Comparison of ENCODE assay signal across 8 cellular contexts in the genomic region with DNA sequence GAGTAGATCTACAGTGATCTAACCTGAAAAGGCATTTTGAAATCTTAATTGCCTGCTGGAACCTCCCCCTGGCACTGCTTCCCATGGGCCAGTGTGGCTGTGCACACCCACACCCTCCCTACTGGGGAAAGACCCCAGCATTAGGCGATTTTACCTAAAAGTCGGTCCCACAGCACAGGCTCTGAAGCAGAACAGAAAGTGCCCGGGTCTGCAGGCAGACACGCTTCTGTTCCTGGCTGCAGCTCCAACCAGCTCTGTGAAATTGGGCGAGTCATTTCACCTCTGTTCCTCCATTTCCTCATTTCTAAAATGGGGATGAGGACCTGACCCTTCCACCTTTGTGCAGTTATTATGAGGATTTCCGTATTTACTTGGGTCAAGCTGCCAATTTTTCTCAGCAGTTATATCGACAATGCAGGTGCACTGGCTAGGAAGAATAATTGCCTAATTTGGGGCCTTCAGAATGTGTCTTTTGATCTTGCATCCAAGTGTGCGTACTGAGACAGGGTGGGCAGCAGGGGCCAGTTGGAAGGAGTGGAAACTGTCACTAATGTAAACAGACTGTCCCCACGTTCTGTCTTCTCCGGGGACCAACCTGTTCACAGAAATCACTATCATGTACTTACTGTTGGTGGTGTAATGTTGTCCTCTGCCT. TPM values are rescaled to one million over a fixed set of nuclear protein-coding genes. Genes with fewer than 3 reads are reported as not detected.
DNase-seq lines count a peak whose midpoint lies in the region; ATAC-seq, FAIRE-seq and TF ChIP-seq lines count a peak whose summit lies in the region.

No MANE protein-coding gene starts in this region.

- H3K36me3 ChIP-seq in heart left ventricle (no peaks in the 10 kb centered on the region), left lung (no peaks in the 10 kb centered on the region), upper lobe of left lung (no peaks in the 10 kb centered on the region)

- 43 to 59% (median 53%) methylated on average over 10 of the region's 10 CpGs for WGBS in heart left ventricle, 4 donors
- 20 to 22% methylated on average over 8 to 10 of the region's 10 CpGs for WGBS in upper lobe of left lung, 2 donors

- H3K27ac ChIP-seq in heart left ventricle (peak overlapping the region; percentile 20 to 100 (median 99)), left lung (peak overlapping the region; percentile 78 to 100), upper lobe of left lung (peak overlapping the region; percentile 79 to 100 (median 97))

- ATAC-seq in heart left ventricle: no peak
- no peak for ATAC-seq in left cardiac atrium
- ATAC-seq in left lung: peak; percentile 2
- peak in 1 of 2 donors; percentile 1 for ATAC-seq in upper lobe of left lung (ENCODE audit: low FRiP score in 2 of 2)
- ATAC-seq in HG03097 (IDR thresholded peaks at IDR 0.05; ENCODE audit: low FRiP score, unreplicated experiment): no peak

- intact Hi-C loops in heart left ventricle (cut with DNase I): loop anchor here in 7 of 10 donors (5.0 to 10.0 kb wide), 6 partner anchors 349 to 986 kb away; a partner anchor contains a TSS
- intact Hi-C loops in left cardiac atrium (cut with DNase I): loop anchor here in 1 of 2 donors (5.0 kb wide), 1 partner anchor 609 kb away; no protein-coding TSS in a partner anchor
- intact Hi-C loops in left lung (cut with DNase I): loop anchor here in 1 of 2 donors (5.0 kb wide), 2 partner anchors 354 to 494 kb away; no protein-coding TSS in a partner anchor

- H3K4me3 ChIP-seq in heart left ventricle (peak overlapping the region in 9 of 12 donors; percentile 1 to 81 (median 18)), left lung (no peak overlapping the region), upper lobe of left lung (peak overlapping the region in 2 of 4 donors; percentile 13 to 20)

- no peak for TF ChIP-seq CTCF in heart left ventricle (IDR thresholded peaks at IDR 0.05)
- no peak for TF ChIP-seq CTCF in left lung (IDR thresholded peaks at IDR 0.05)
- TF ChIP-seq CTCF in upper lobe of left lung (IDR thresholded peaks at IDR 0.05): no peak

- TF ChIP-seq POLR2A in heart left ventricle (IDR thresholded peaks at IDR 0.05) (no peak), upper lobe of left lung (IDR thresholded peaks at IDR 0.05) (peak in 1 of 4 donors; percentile 28)

- H3K9me3 ChIP-seq in heart left ventricle (no peaks in the 10 kb centered on the region), left lung (no peaks in the 10 kb centered on the region), upper lobe of left lung (no peaks in the 10 kb centered on the region)

- no peaks in the 10 kb centered on the region for H3K27me3 ChIP-seq in heart left ventricle
- no peaks in the 10 kb centered on the region for H3K27me3 ChIP-seq in left lung
- H3K27me3 ChIP-seq in upper lobe of left lung: no peaks in the 10 kb centered on the region

- H3K4me1 ChIP-seq in heart left ventricle: peaks cover 40 to 99% (median 93%) of the 10 kb centered on the region in 12 donors
- peaks cover 78 to 98% of the 10 kb centered on the region in 2 donors for H3K4me1 ChIP-seq in left lung
- H3K4me1 ChIP-seq in upper lobe of left lung: peaks cover 84 to 98% (median 93%) of the 10 kb centered on the region in 4 donors

- DNase-seq in heart left ventricle (peak in 1 of 5 donors; percentile 33), left cardiac atrium (no peak), RPMI8226 (peak; percentile 26), left lung (no peak), upper lobe of left lung (peak in 1 of 2 donors; percentile 62), urothelium cell line (ENCODE audit: low spot score) (no peak), T1000 (lab: John Stamatoyannopoulos, UW) (no peak)

- no peak for FAIRE-seq in urothelium cell line (lab: Jason Lieb, UNC)

- TF ChIP-seq EP300 in upper lobe of left lung (IDR thresholded peaks at IDR 0.05): no peak

RNA-seq across cellular contexts. Expression of a gene that starts 7.1 kb away (rescaled TPM):
- total RNA-seq in heart left ventricle (10 to 100 TPM; 17.8 to 36.4 (median 21.1) TPM), left cardiac atrium (10 to 100 TPM; 20.6 to 29.5 TPM), left lung (10 to 100 TPM; 43.5 to 59.8 TPM), upper lobe of left lung (10 to 100 TPM; 32.5 to 73.9 (median 48.3) TPM)
- polyA plus RNA-seq in heart left ventricle: 10 to 100 TPM in 1 of 2 donors, 1 to 10 TPM in 1; 7.4 to 16.0 TPM

Comparison
In these comparisons a context has a peak if more than half of its experiments do, and no peak if none do; other contexts are left out.
1. H3K4me3 ChIP-seq: peak in heart left ventricle (9 of 12); none in left lung (0 of 2).
2. Peak in every context shown above with its lines, with median percentiles within 50 percentile points of each other: H3K27ac ChIP-seq.